In genomic region chr11:10878408-10879214, GRCh38 we compare ENCODE assay signal across 1 cellular context.
TF ChIP-seq lines count a peak whose summit lies in the region.

No MANE protein-coding gene starts in this region.

TF ChIP-seq in K562, 482 proteins besides CTCF, POLR2A, EP300 and RAD21 (continued from another document):
- no peak for TF ChIP-seq CHD7 (IDR thresholded peaks at IDR 0.05; ENCODE audit: low read depth, low read length)
- TF ChIP-seq E2F4 (CRISPR knock-in tag; IDR thresholded peaks at IDR 0.05; ENCODE audit: low read depth) = no peak
